8 cellular contexts compared by ENCODE assay signal in genomic region chr12:54935235-54935951, GRCh38. TPM values are rescaled to one million over a fixed set of nuclear protein-coding genes. Genes with fewer than 3 reads are reported as not detected.
DNase-seq lines count a peak whose midpoint lies in the region; ATAC-seq lines count a peak whose summit lies in the region.

No MANE protein-coding gene starts in this region.

- peak overlapping the region; percentile 60 for H3K27ac ChIP-seq in mesodermal cell (ENCODE audit: low read depth, low read length, severe bottlenecking)

- ATAC-seq in GM18868 (IDR thresholded peaks at IDR 0.05; ENCODE audit: unreplicated experiment) (peak; percentile 97), HG03066 (IDR thresholded peaks at IDR 0.05; ENCODE audit: low read depth, unreplicated experiment) (peak; percentile 97)

- no peaks in the 10 kb centered on the region for H3K36me3 ChIP-seq in mesodermal cell (ENCODE audit: control insufficient read depth, insufficient read depth, low read length)

- H3K4me1 ChIP-seq in mesodermal cell (ENCODE audit: control insufficient read depth, insufficient read depth, low read length, poor library complexity, severe bottlenecking): peaks cover 7% of the 10 kb centered on the region

- WGBS in mesodermal cell (ENCODE audit: insufficient coverage in 2 of 2), 2 experiments: 60 to 79% methylated on average over 3 to 4 of the region's 5 CpGs

- DNase-seq in A172 (ENCODE audit: low spot score) (peak; percentile 90), RPMI7951 (ENCODE audit: low read depth) (peak; percentile 82), astrocyte of the hippocampus (ENCODE audit: low read depth, low spot score) (peak; percentile 79), cerebellum (ENCODE audit: low spot score) (no peak), DMS153 (lab: John Stamatoyannopoulos, UW) (no peak)

- peaks cover 4% of the 10 kb centered on the region for H3K9me3 ChIP-seq in mesodermal cell (ENCODE audit: control insufficient read depth, low read length)

- no peak overlapping the region for H3K4me3 ChIP-seq in mesodermal cell (ENCODE audit: extremely low read depth, insufficient read depth, low read length, poor library complexity, severe bottlenecking)

RNA-seq across cellular contexts. Expression of gene TESPA1, which starts 49.2 kb away (rescaled TPM):
- not detected in 2 replicates for total RNA-seq in A172 (2014; rRNA removed; shearing (Covaris generic))
- under 0.01 TPM in 1 of 2 replicates, not detected in the other for total RNA-seq in RPMI7951 (2014; rRNA removed; shearing (Covaris generic))
- not detected for polyA plus RNA-seq in mesodermal cell (2013, experiment 1 of 2)
- not detected for polyA plus RNA-seq in mesodermal cell (2013, experiment 2 of 2)
- not detected for total RNA-seq in cerebellum

Comparison
In these comparisons a context has a peak if more than half of its experiments do, and no peak if none do; other contexts are left out.
1. DNase-seq: peak in A172 (single experiment), RPMI7951 (single experiment) and astrocyte of the hippocampus (single experiment); none in cerebellum (single experiment) and DMS153 (single experiment).